9 cellular contexts compared by ENCODE assay signal in genomic region chr19:49436381-49437017, GRCh38. TPM values are rescaled to one million over a fixed set of nuclear protein-coding genes. Genes with fewer than 3 reads are reported as not detected.
DNase-seq lines count a peak whose midpoint lies in the region; ATAC-seq, FAIRE-seq and TF ChIP-seq lines count a peak whose summit lies in the region.
"Had no signal": no experiment of that assay in that cellular context is flagged by ENCODE, and none has a peak within 500 bp of the region (broad histone marks: within the 10 kb centered on the region; RNA-seq: fewer than 3 reads in every experiment).

No MANE protein-coding gene starts in this region.

- FAIRE-seq in GM19239 (lab: Jason Lieb, UNC), result no peak

- peak in 6 of 10 experiments; percentile 25 to 55 (median 45) for DNase-seq in CD4-positive, alpha-beta T cell
- peak; percentile 67 for DNase-seq in NAMALWA (ENCODE audit: low spot score)
- peak; percentile 58 for DNase-seq in activated naive CD4-positive, alpha-beta T cell treated with Interleukin-2 at 50 U/mL for 16 hours
- DNase-seq in mesendoderm, result peak; percentile 89
- DNase-seq in GM10266 (ENCODE audit: extremely low spot score), result no peak
- DNase-seq in CD14-positive monocyte (ENCODE audit: low spot score), result no peak
- no peak for DNase-seq in GM19239 (ENCODE audit: insufficient read length, low spot score)

- H3K36me3 ChIP-seq in mesendoderm (ENCODE audit: control insufficient read depth, insufficient read depth, low read length), result no peaks in the 10 kb centered on the region

- H3K27ac Mint-ChIP-seq in CD4-positive, alpha-beta T cell, result no peak overlapping the region
- H3K27ac Mint-ChIP-seq in CD14-positive monocyte, result peak overlapping the region in 1 of 7 donors; percentile 46

- H3K4me3 Mint-ChIP-seq in CD4-positive, alpha-beta T cell, result no peak overlapping the region
- peak overlapping the region in 1 of 2 donors; percentile 83 for H3K4me3 Mint-ChIP-seq in CD14-positive monocyte

- H3K36me3 Mint-ChIP-seq in CD4-positive, alpha-beta T cell (ENCODE audit: low read depth), result no peaks in the 10 kb centered on the region
- H3K36me3 Mint-ChIP-seq in CD14-positive monocyte, result peaks cover 7 to 17% of the 10 kb centered on the region in 2 donors

- peaks cover 96% of the 10 kb centered on the region for H3K27me3 Mint-ChIP-seq in CD4-positive, alpha-beta T cell
- H3K27me3 Mint-ChIP-seq in CD14-positive monocyte (ENCODE audit: low read depth in 3 of 3), result peaks cover 98 to 99% (median 98%) of the 10 kb centered on the region in 3 donors

- H3K4me2 ChIP-seq in mesendoderm (ENCODE audit: low read length), result peak overlapping the region; percentile 31

- no peak overlapping the region for H3K23ac ChIP-seq in mesendoderm (ENCODE audit: low read length)

- H3K4ac ChIP-seq in mesendoderm (ENCODE audit: low read depth, low read length), result no peak overlapping the region

- no peaks in the 10 kb centered on the region for H3K79me1 ChIP-seq in mesendoderm (ENCODE audit: low read length)

- no peaks in the 10 kb centered on the region for H3K9me3 ChIP-seq in CD4-positive, alpha-beta T cell (ENCODE audit: control insufficient read depth, low read length)
- H3K9me3 ChIP-seq: Caco-2 had no signal

- no peak overlapping the region for H2BK15ac ChIP-seq in mesendoderm (replicated peaks; ENCODE audit: low read depth)

- no CpG with 5 or more reads among the region's 42 CpGs for WGBS in mesendoderm (ENCODE audit: extremely low coverage, insufficient coverage, low lambda C conversion rate)

- H3K18ac ChIP-seq in mesendoderm (ENCODE audit: low read length), result no peak overlapping the region

- H3K9me3 Mint-ChIP-seq in CD4-positive, alpha-beta T cell, result no peaks in the 10 kb centered on the region
- peaks cover 0 to 49% (median 31%) of the 10 kb centered on the region in 7 donors for H3K9me3 Mint-ChIP-seq in CD14-positive monocyte

- no peak overlapping the region for H3K56ac ChIP-seq in mesendoderm (ENCODE audit: low read length)

- TF ChIP-seq CTCF in CD4-positive, alpha-beta T cell (IDR thresholded peaks at IDR 0.05), result no peak
- no peak for TF ChIP-seq CTCF in GM10266 (IDR thresholded peaks at IDR 0.05; ENCODE audit: control insufficient read depth, insufficient read depth, low read depth, missing control alignments)
- TF ChIP-seq CTCF in CD14-positive monocyte (IDR thresholded peaks at IDR 0.05), result no peak

- no peak overlapping the region for H4K8ac ChIP-seq in mesendoderm (ENCODE audit: low read depth, low read length)

- peak; percentile 45 for ATAC-seq in CD4-positive, alpha-beta T cell (ENCODE audit: poor library complexity)
- no peak for ATAC-seq in HG02970 (IDR thresholded peaks at IDR 0.05; ENCODE audit: low FRiP score, unreplicated experiment)

- no peak overlapping the region for H2BK120ac ChIP-seq in mesendoderm (ENCODE audit: low read depth, low read length)

- intact Hi-C loops in CD4-positive, alpha-beta T cell (cut with DNase I, micrococcal nuclease), result no loop called here
- intact Hi-C loops in CD14-positive monocyte (cut with micrococcal nuclease), result loop anchor here in 1 of 2 donors (10.0 kb wide), 1 partner anchor 172 kb away; no protein-coding TSS in a partner anchor

- peaks cover 39% of the 10 kb centered on the region for H3K4me1 Mint-ChIP-seq in CD4-positive, alpha-beta T cell (ENCODE audit: low read depth)
- H3K4me1 Mint-ChIP-seq in CD14-positive monocyte, result peaks cover 25% of the 10 kb centered on the region

- CTCF ChIA-PET in CD4-positive, alpha-beta T cell (lab: Charles Lee), result interaction anchor here (0.5 to 1.8 kb wide), 3 partner anchors 14 to 307 kb away, joined by 3 to 6 read pairs (median 4); no protein-coding TSS in a partner anchor

- no peak overlapping the region for H3K4me3 ChIP-seq in mesendoderm (ENCODE audit: low read length)

- no peak overlapping the region for H2BK5ac ChIP-seq in mesendoderm (ENCODE audit: low read length)

- no peak overlapping the region for H2AK5ac ChIP-seq in mesendoderm (ENCODE audit: low read length)

- no peak overlapping the region for H3K9ac ChIP-seq in mesendoderm (ENCODE audit: low read length)

- H3K4me1 ChIP-seq in mesendoderm (ENCODE audit: control insufficient read depth, low read depth, low read length), result no peaks in the 10 kb centered on the region
- H3K4me1 ChIP-seq: Caco-2 had no signal

- no peak overlapping the region for H4K5ac ChIP-seq in mesendoderm (ENCODE audit: low read length)

- no peaks in the 10 kb centered on the region for H3K79me2 ChIP-seq in mesendoderm (ENCODE audit: control insufficient read depth, insufficient read depth, low read length)

- H3K27ac ChIP-seq in CD4-positive, alpha-beta T cell (ENCODE audit: low read depth, low read length), result no peak overlapping the region
- H3K27ac ChIP-seq in mesendoderm (ENCODE audit: low read depth, low read length), result no peak overlapping the region

- POLR2A ChIA-PET in CD4-positive, alpha-beta T cell (lab: Charles Lee), result interaction anchor here (1.5 kb wide), 1 partner anchor 10 kb away, joined by 6 read pairs; no protein-coding TSS in a partner anchor

- peaks cover 94% of the 10 kb centered on the region for H3K27me3 ChIP-seq in CD4-positive, alpha-beta T cell (ENCODE audit: control insufficient read depth, insufficient read depth, low read length)
- H3K27me3 ChIP-seq in mesendoderm (ENCODE audit: insufficient read depth, low read length, poor library complexity), result peaks cover 34% of the 10 kb centered on the region

RNA-seq across cellular contexts. Expression of gene SLC17A7, which starts 4.8 kb away (rescaled TPM):
- total RNA-seq in CD4-positive, alpha-beta T cell, result not detected
- 0.48 TPM for polyA plus RNA-seq in mesendoderm (2013, experiment 1 of 2)
- 0.43 TPM for polyA plus RNA-seq in mesendoderm (2013, experiment 2 of 2)
- polyA plus RNA-seq in CD14-positive monocyte, result under 1 TPM in 1 of 2 donors, not detected in 1; 0.09 TPM

RNA-seq across cellular contexts. Expression of gene GFY, which starts 11.3 kb away (rescaled TPM):
- total RNA-seq in CD4-positive, alpha-beta T cell, result not detected
- 0.29 TPM for polyA plus RNA-seq in mesendoderm (2013, experiment 1 of 2)
- 0.39 TPM for polyA plus RNA-seq in mesendoderm (2013, experiment 2 of 2)
- not detected for polyA plus RNA-seq in CD14-positive monocyte

RNA-seq across cellular contexts. Expression of gene PTH2, which starts 13.3 kb away (rescaled TPM):
- total RNA-seq in CD4-positive, alpha-beta T cell, result not detected
- polyA plus RNA-seq in mesendoderm (2013, experiment 1 of 2), result not detected
- polyA plus RNA-seq in mesendoderm (2013, experiment 2 of 2), result not detected
- polyA plus RNA-seq in CD14-positive monocyte, result not detected
- total RNA-seq: Caco-2 had no signal

RNA-seq across cellular contexts. Expression of gene PIH1D1, which starts 15.1 kb away (rescaled TPM):
- 100 to 1,000 TPM; 145 to 151 TPM for total RNA-seq in CD4-positive, alpha-beta T cell
- 102 TPM for polyA plus RNA-seq in mesendoderm (2013, experiment 1 of 2)
- 102 TPM for polyA plus RNA-seq in mesendoderm (2013, experiment 2 of 2)
- 10 to 100 TPM; 62.3 to 83.9 TPM for polyA plus RNA-seq in CD14-positive monocyte

RNA-seq across cellular contexts. Expression of gene ALDH16A1, which starts 16.5 kb away (rescaled TPM):
- 10 to 100 TPM; 25.1 to 25.8 TPM for total RNA-seq in CD4-positive, alpha-beta T cell
- polyA plus RNA-seq in mesendoderm (2013, experiment 1 of 2), result 17.6 TPM
- polyA plus RNA-seq in mesendoderm (2013, experiment 2 of 2), result 16.0 TPM
- 10 to 100 TPM; 30.8 to 39.5 TPM for polyA plus RNA-seq in CD14-positive monocyte

Comparison
In these comparisons a context has a peak if more than half of its experiments do, and no peak if none do; other contexts are left out.
1. DNase-seq: peak in CD4-positive, alpha-beta T cell (6 of 10), NAMALWA (single experiment), activated naive CD4-positive, alpha-beta T cell treated with Interleukin-2 at 50 U/mL for 16 hours (single experiment) and mesendoderm (single experiment); none in GM10266 (single experiment), CD14-positive monocyte (single experiment) and GM19239 (single experiment).